ENCODE assay signal across 15 cellular contexts in genomic region chr1:230517786-230518185, GRCh38.
A peak's percentile ranks its signal among the peaks of the same experiment; 100 is the strongest.
DNase-seq lines count a peak whose midpoint lies in the region; ATAC-seq and FAIRE-seq lines count a peak whose summit lies in the region.
"Had no signal": no experiment of that assay in that cellular context is flagged by ENCODE, and none has a peak within 500 bp of the region (broad histone marks: within the 10 kb centered on the region; RNA-seq: fewer than 3 reads in every experiment).

No MANE protein-coding gene starts in this region.

- H3K27ac ChIP-seq in epithelial cell of prostate, result no peak overlapping the region
- H3K27ac ChIP-seq: 22Rv1, SJSA1, upper lobe of left lung, VCaP had no signal

- DNase-seq in NCI-H1417 (lab: John Stamatoyannopoulos, UW) (peak; percentile 36 to 71 (median 42)), NCI-H1417 treated with DMSO at 0.1 percent for 48 hours (lab: John Stamatoyannopoulos, UW) (no peak), NCI-H345 treated with DMSO at 0.1 percent for 48 hours (lab: John Stamatoyannopoulos, UW; ENCODE audit: unreplicated experiment) (peak; percentile 82), epithelial cell of prostate (ENCODE audit: low read depth, low spot score) (peak; percentile 27), pons (ENCODE audit: low spot score) (peak; percentile 12), AML-193 (lab: John Stamatoyannopoulos, UW) (no peak), frontal cortex (ENCODE audit: low spot score in 2 of 2) (no peak)
- DNase-seq: dermis blood vessel endothelial cell, natural killer cell, NCI-H226, upper lobe of left lung had no signal

- no peak for ATAC-seq in HG03342 (IDR thresholded peaks at IDR 0.05; ENCODE audit: unreplicated experiment)

- FAIRE-seq in frontal cortex (lab: Jason Lieb, UNC), result no peak

Comparison
In these comparisons a context has a peak if more than half of its experiments do, and no peak if none do; other contexts are left out.
1. DNase-seq: peak in NCI-H1417 (3 of 3), NCI-H345 treated with DMSO at 0.1 percent for 48 hours (single experiment), epithelial cell of prostate (single experiment) and pons (single experiment); none in NCI-H1417 treated with DMSO at 0.1 percent for 48 hours (single experiment), AML-193 (0 of 2) and frontal cortex (0 of 2).